8 cellular contexts compared by ENCODE assay signal in genomic region chr9:121122450-121123032, GRCh38. TPM values are rescaled to one million over a fixed set of nuclear protein-coding genes. Genes with fewer than 3 reads are reported as not detected.
DNase-seq lines count a peak whose midpoint lies in the region; ATAC-seq lines count a peak whose summit lies in the region.

No MANE protein-coding gene starts in this region.

- peak overlapping the region; percentile 91 for H3K27ac Mint-ChIP-seq in activated naive CD4-positive, alpha-beta T cell treated with anti-CD3 and anti-CD28 coated beads for 36 hours

- H3K36me3 Mint-ChIP-seq in activated naive CD4-positive, alpha-beta T cell treated with anti-CD3 and anti-CD28 coated beads for 36 hours (ENCODE audit: low read depth) = peaks cover 37% of the 10 kb centered on the region
- peaks cover 29% of the 10 kb centered on the region for H3K36me3 Mint-ChIP-seq in activated T-cell treated with anti-CD3 and anti-CD28 coated beads, Interleukin-2, amount 50 U/mL, for 4 hours (ENCODE audit: insufficient read depth)

- peaks cover 4% of the 10 kb centered on the region for H3K4me1 ChIP-seq in thymus (ENCODE audit: control insufficient read depth, insufficient read depth, low read length)

- H3K27ac ChIP-seq in thymus (ENCODE audit: low read depth) = peak overlapping the region; percentile 64

- H3K4me3 Mint-ChIP-seq in activated naive CD4-positive, alpha-beta T cell treated with anti-CD3 and anti-CD28 coated beads for 36 hours = peak overlapping the region; percentile 73
- peak overlapping the region; percentile 79 for H3K4me3 Mint-ChIP-seq in activated T-cell treated with anti-CD3 and anti-CD28 coated beads, Interleukin-2, amount 50 U/mL, for 4 hours

- 25% methylated on average over 4 of the region's 4 CpGs for WGBS in thymus

- H3K36me3 ChIP-seq in thymus (ENCODE audit: control insufficient read depth, insufficient read depth) = peaks cover 12% of the 10 kb centered on the region

- DNase-seq in activated naive CD4-positive, alpha-beta T cell treated with anti-CD3 and anti-CD28 coated beads for 36 hours = peak; percentile 26
- no peak for DNase-seq in activated naive CD4-positive, alpha-beta T cell treated with Interleukin-2 at 50 U/mL for 16 hours
- DNase-seq in activated T-cell treated with anti-CD3 and anti-CD28 coated beads, Interleukin-2, amount 50 U/mL, for 4 hours = no peak
- DNase-seq in left kidney (ENCODE audit: low read depth, low spot score) (peak; percentile 17), NCI-H146 (lab: John Stamatoyannopoulos, UW) (no peak), GF-D8 (lab: John Stamatoyannopoulos, UW) (no peak), SHP77 treated with DMSO at 0.1 percent for 48 hours (lab: John Stamatoyannopoulos, UW) (no peak)

- H3K4me3 ChIP-seq in thymus (ENCODE audit: low read length) = peak overlapping the region; percentile 66

- no peaks in the 10 kb centered on the region for H3K27me3 Mint-ChIP-seq in activated naive CD4-positive, alpha-beta T cell treated with anti-CD3 and anti-CD28 coated beads for 36 hours (ENCODE audit: low read depth)
- no peaks in the 10 kb centered on the region for H3K27me3 Mint-ChIP-seq in activated T-cell treated with anti-CD3 and anti-CD28 coated beads, Interleukin-2, amount 50 U/mL, for 4 hours (ENCODE audit: low read depth)

- ATAC-seq in activated T-cell treated with anti-CD3 and anti-CD28 coated beads, Interleukin-2, amount 50 U/mL, for 4 hours = peak in 1 of 2 donors; percentile 9

- H3K27me3 ChIP-seq in thymus (ENCODE audit: control insufficient read depth, insufficient read depth) = no peaks in the 10 kb centered on the region

- intact Hi-C loops in activated naive CD4-positive, alpha-beta T cell treated with anti-CD3 and anti-CD28 coated beads for 36 hours (cut with micrococcal nuclease) = loop anchor here (5.0 kb wide), 3 partner anchors 140 to 365 kb away; partner anchors contain the start of gene STOM

- H3K4me1 Mint-ChIP-seq in activated naive CD4-positive, alpha-beta T cell treated with anti-CD3 and anti-CD28 coated beads for 36 hours (ENCODE audit: low read depth) = peaks cover 44% of the 10 kb centered on the region
- peaks cover 54% of the 10 kb centered on the region for H3K4me1 Mint-ChIP-seq in activated T-cell treated with anti-CD3 and anti-CD28 coated beads, Interleukin-2, amount 50 U/mL, for 4 hours (ENCODE audit: low read depth)

- H3K9me3 ChIP-seq in thymus (ENCODE audit: control insufficient read depth) = no peaks in the 10 kb centered on the region

- CTCF ChIA-PET in activated naive CD4-positive, alpha-beta T cell treated with anti-CD3 and anti-CD28 coated beads for 36 hours (lab: Charles Lee) = interaction anchor here (0.5 to 1.0 kb wide), 2 partner anchors 47 to 426 kb away, joined by 3 to 4 read pairs; no protein-coding TSS in a partner anchor

- no peaks in the 10 kb centered on the region for H3K9me3 Mint-ChIP-seq in activated naive CD4-positive, alpha-beta T cell treated with anti-CD3 and anti-CD28 coated beads for 36 hours
- no peaks in the 10 kb centered on the region for H3K9me3 Mint-ChIP-seq in activated T-cell treated with anti-CD3 and anti-CD28 coated beads, Interleukin-2, amount 50 U/mL, for 4 hours

RNA-seq across cellular contexts. Expression of gene CNTRL, which starts 47.8 kb away (rescaled TPM):
- total RNA-seq in activated naive CD4-positive, alpha-beta T cell treated with anti-CD3 and anti-CD28 coated beads for 36 hours = 10 to 100 TPM; 59.4 to 63.6 TPM
- total RNA-seq in activated T-cell treated with anti-CD3 and anti-CD28 coated beads, Interleukin-2, amount 50 U/mL, for 4 hours = 10 to 100 TPM; 45.4 to 48.6 (median 46.5) TPM
- 24.1 TPM for polyA plus RNA-seq in thymus

Comparison
In these comparisons a context has a peak if more than half of its experiments do, and no peak if none do; other contexts are left out.
1. DNase-seq: peak in activated naive CD4-positive, alpha-beta T cell treated with anti-CD3 and anti-CD28 coated beads for 36 hours (single experiment) and left kidney (single experiment); none in activated naive CD4-positive, alpha-beta T cell treated with Interleukin-2 at 50 U/mL for 16 hours (single experiment), activated T-cell treated with anti-CD3 and anti-CD28 coated beads, Interleukin-2, amount 50 U/mL, for 4 hours (single experiment), NCI-H146 (single experiment), GF-D8 (single experiment) and SHP77 treated with DMSO at 0.1 percent for 48 hours (single experiment).